In genomic region chr5:114418546-114419388, GRCh38 we compare ENCODE assay signal across 12 cellular contexts. TPM values are rescaled to one million over a fixed set of nuclear protein-coding genes. Genes with fewer than 3 reads are reported as not detected.
DNase-seq lines count a peak whose midpoint lies in the region; ATAC-seq, FAIRE-seq and TF ChIP-seq lines count a peak whose summit lies in the region.
"Had no signal": no experiment of that assay in that cellular context is flagged by ENCODE, and none has a peak within 500 bp of the region (broad histone marks: within the 10 kb centered on the region; RNA-seq: fewer than 3 reads in every experiment).

No MANE protein-coding gene starts in this region.

- BruUV-seq in OCI-LY7 (replicated peaks; lab: Mats Ljungman, UMichigan) (no TSS peak), MCF 10A (replicated peaks; lab: Mats Ljungman, UMichigan) (no TSS peak)

- peak overlapping the region; percentile 44 for H3K4me2 ChIP-seq in OCI-LY7 (ENCODE audit: low read length)

- DNase-seq in GM10266 (ENCODE audit: extremely low spot score): peak; percentile 28
- DNase-seq in OCI-LY7 (ENCODE audit: low spot score): peak; percentile 53
- no peak for DNase-seq in urothelium cell line (ENCODE audit: low spot score)
- DNase-seq in NCI-H345 (lab: John Stamatoyannopoulos, UW): no peak
- no peak for DNase-seq in MCF 10A (ENCODE audit: unreplicated experiment)
- no peak for DNase-seq in epidermal melanocyte (ENCODE audit: insufficient read length, low spot score)
- DNase-seq: activated CD4-positive, alpha-beta T cell treated with anti-CD3 and anti-CD28 coated beads for 1 hour; activated naive CD8-positive, alpha-beta T cell treated with anti-CD3 and anti-CD28 coated beads, Interleukin-2, amount 10 ng/mL, durations not matched to agents 7 days and 5 days; left lung had no signal

- H3K4me1 Mint-ChIP-seq in MCF 10A (ENCODE audit: insufficient read depth, unreplicated experiment): no peaks in the 10 kb centered on the region
- H3K4me1 Mint-ChIP-seq: activated naive CD8-positive, alpha-beta T cell treated with anti-CD3 and anti-CD28 coated beads, Interleukin-2, amount 10 ng/mL, durations not matched to agents 7 days and 5 days had no signal

- CTCF ChIA-PET in OCI-LY7 (lab: Charles Lee; ENCODE audit: unreplicated experiment): no interaction called here
- CTCF ChIA-PET in MCF 10A (lab: Yijun Ruan, JAX): interaction anchor here (0.8 to 1.9 kb wide), 2 partner anchors 544 to 807 kb away, joined by 3 to 6 read pairs; no protein-coding TSS in a partner anchor

- no peaks in the 10 kb centered on the region for H3K9me3 Mint-ChIP-seq in MCF 10A (ENCODE audit: unreplicated experiment)
- H3K9me3 Mint-ChIP-seq: activated naive CD8-positive, alpha-beta T cell treated with anti-CD3 and anti-CD28 coated beads, Interleukin-2, amount 10 ng/mL, durations not matched to agents 7 days and 5 days; stimulated activated naive CD8-positive, alpha-beta T cell treated with anti-CD3 and anti-CD28 coated beads, Interleukin-15, Interleukin-2, amounts not matched to agents 100 ng/mL and 50 ng/mL, for 24 hours had no signal

- no peak overlapping the region for H3K27ac Mint-ChIP-seq in MCF 10A (ENCODE audit: low read depth, unreplicated experiment)
- H3K27ac Mint-ChIP-seq: activated naive CD8-positive, alpha-beta T cell treated with anti-CD3 and anti-CD28 coated beads, Interleukin-2, amount 10 ng/mL, durations not matched to agents 7 days and 5 days; stimulated activated naive CD8-positive, alpha-beta T cell treated with anti-CD3 and anti-CD28 coated beads, Interleukin-15, Interleukin-2, amounts not matched to agents 100 ng/mL and 50 ng/mL, for 24 hours had no signal

- peaks cover 61% of the 10 kb centered on the region for H3K27me3 Mint-ChIP-seq in MCF 10A (ENCODE audit: insufficient read depth, unreplicated experiment)
- H3K27me3 Mint-ChIP-seq: activated naive CD8-positive, alpha-beta T cell treated with anti-CD3 and anti-CD28 coated beads, Interleukin-2, amount 10 ng/mL, durations not matched to agents 7 days and 5 days had no signal

- no peaks in the 10 kb centered on the region for H4K20me1 ChIP-seq in OCI-LY7 (ENCODE audit: insufficient read depth, low read length)

- H3K4me1 ChIP-seq in OCI-LY7 (ENCODE audit: insufficient read depth, low read length, poor library complexity, severe bottlenecking): peaks cover 13% of the 10 kb centered on the region
- H3K4me1 ChIP-seq: left lung had no signal

- intact Hi-C loops in OCI-LY7 (cut with micrococcal nuclease; ENCODE audit: unreplicated experiment) (no loop called here), MCF 10A (cut with micrococcal nuclease) (no loop called here)

- no peak overlapping the region for H3K4me3 Mint-ChIP-seq in MCF 10A (ENCODE audit: unreplicated experiment)
- H3K4me3 Mint-ChIP-seq: activated naive CD8-positive, alpha-beta T cell treated with anti-CD3 and anti-CD28 coated beads, Interleukin-2, amount 10 ng/mL, durations not matched to agents 7 days and 5 days; stimulated activated naive CD8-positive, alpha-beta T cell treated with anti-CD3 and anti-CD28 coated beads, Interleukin-15, Interleukin-2, amounts not matched to agents 100 ng/mL and 50 ng/mL, for 24 hours had no signal

- H3K79me2 ChIP-seq in OCI-LY7 (ENCODE audit: insufficient read depth, low read depth, low read length): no peaks in the 10 kb centered on the region

- H2AFZ ChIP-seq in OCI-LY7 (ENCODE audit: low read length): 0 out of 2 replicates have a peak overlapping the region, but pooled peaks have one; percentile 27

- ATAC-seq in GM21360 (IDR thresholded peaks at IDR 0.05; ENCODE audit: unreplicated experiment): peak; percentile 95
- peak; percentile 95 for ATAC-seq in HG03095 (IDR thresholded peaks at IDR 0.05; ENCODE audit: unreplicated experiment)
- ATAC-seq: left lung had no signal

- H3K9me2 ChIP-seq in OCI-LY7 (ENCODE audit: insufficient read depth, low read length): no peaks in the 10 kb centered on the region

- no peak for TF ChIP-seq CTCF in GM10266 (IDR thresholded peaks at IDR 0.05; ENCODE audit: control insufficient read depth, insufficient read depth, low read depth, missing control alignments)
- TF ChIP-seq CTCF in OCI-LY7 (conservative IDR thresholded peaks at IDR 0.05; ENCODE audit: low read length): no peak
- no peak for TF ChIP-seq CTCF in MCF 10A (IDR thresholded peaks at IDR 0.05; ENCODE audit: unreplicated experiment)

- H3K9me3 ChIP-seq in OCI-LY7 (ENCODE audit: low read length): no peaks in the 10 kb centered on the region
- H3K9me3 ChIP-seq: left lung had no signal

- no peak overlapping the region for H3K27ac ChIP-seq in OCI-LY7 (ENCODE audit: low read depth, low read length, poor library complexity, severe bottlenecking)
- H3K27ac ChIP-seq: left lung had no signal

- no peaks in the 10 kb centered on the region for H3K36me3 ChIP-seq in OCI-LY7 (ENCODE audit: insufficient read depth, low read length)
- H3K36me3 ChIP-seq: left lung had no signal

- H3K36me3 Mint-ChIP-seq in MCF 10A (ENCODE audit: insufficient read depth, unreplicated experiment): no peaks in the 10 kb centered on the region
- H3K36me3 Mint-ChIP-seq: activated naive CD8-positive, alpha-beta T cell treated with anti-CD3 and anti-CD28 coated beads, Interleukin-2, amount 10 ng/mL, durations not matched to agents 7 days and 5 days had no signal

- no peak for FAIRE-seq in urothelium cell line (lab: Jason Lieb, UNC)

- peak overlapping the region; percentile 15 for H3K4me3 ChIP-seq in OCI-LY7 (ENCODE audit: low read depth, low read length, poor library complexity, severe bottlenecking)
- H3K4me3 ChIP-seq: left lung had no signal

- POLR2A ChIA-PET in OCI-LY7 (lab: Charles Lee): interaction anchor here (0.9 kb wide), 1 partner anchor 11 kb away, joined by 3 read pairs; no protein-coding TSS in a partner anchor
- POLR2A ChIA-PET in MCF 10A (lab: Yijun Ruan, JAX): no interaction called here

RNA-seq across cellular contexts. Expression of gene KCNN2, which starts 56.9 kb away (rescaled TPM):
- not detected in 2 replicates for total RNA-seq in OCI-LY7 (2014; rRNA removed; shearing (Covaris generic))
- total RNA-seq in OCI-LY7 (2022) (not detected in 2 replicates), MCF 10A (2022) (not detected in 2 replicates)
- total RNA-seq: activated naive CD8-positive, alpha-beta T cell treated with anti-CD3 and anti-CD28 coated beads, Interleukin-2, amount 10 ng/mL, durations not matched to agents 7 days and 5 days had no signal

Comparison
In these comparisons a context has a peak if more than half of its experiments do, and no peak if none do; other contexts are left out.
1. DNase-seq: peak in GM10266 (single experiment) and OCI-LY7 (single experiment); none in urothelium cell line (single experiment), NCI-H345 (single experiment), MCF 10A (single experiment) and epidermal melanocyte (single experiment).